ENCODE assay signal across 11 cellular contexts in genomic region chr10:78991187-78991586, GRCh38.
A peak's percentile ranks its signal among the peaks of the same experiment; 100 is the strongest.
DNase-seq lines count a peak whose midpoint lies in the region; ATAC-seq, FAIRE-seq and TF ChIP-seq lines count a peak whose summit lies in the region.
"Had no signal": no experiment of that assay in that cellular context is flagged by ENCODE, and none has a peak within 500 bp of the region (broad histone marks: within the 10 kb centered on the region; RNA-seq: fewer than 3 reads in every experiment).

No MANE protein-coding gene starts in this region.

- H3K4me1 Mint-ChIP-seq in astrocyte (ENCODE audit: low read depth, unreplicated experiment), result no peaks in the 10 kb centered on the region

- H3K4me3 ChIP-seq in BLaER1, result no peak overlapping the region
- no peak overlapping the region for H3K4me3 ChIP-seq in astrocyte (ENCODE audit: insufficient read depth, low read depth, low read length)
- H3K4me3 ChIP-seq in mesendoderm (ENCODE audit: low read length), result no peak overlapping the region
- H3K4me3 ChIP-seq: SJCRH30, thoracic aorta had no signal

- peaks cover 55% of the 10 kb centered on the region for H3K27me3 Mint-ChIP-seq in astrocyte (ENCODE audit: low read depth, unreplicated experiment)

- no peak overlapping the region for H3K27ac Mint-ChIP-seq in astrocyte (ENCODE audit: unreplicated experiment)
- H3K27ac Mint-ChIP-seq: CD14-positive monocyte had no signal

- H3K27me3 ChIP-seq in BLaER1 (peaks cover 22% of the 10 kb centered on the region), astrocyte (ENCODE audit: insufficient read depth, low read length) (peaks cover 4% of the 10 kb centered on the region), mesendoderm (ENCODE audit: insufficient read depth, low read length, poor library complexity) (no peaks in the 10 kb centered on the region)
- H3K27me3 ChIP-seq: SJCRH30 had no signal

- H3K9me3 ChIP-seq in BLaER1, result no peaks in the 10 kb centered on the region
- H3K9me3 ChIP-seq in astrocyte (ENCODE audit: insufficient read depth, low read depth, low read length), result no peaks in the 10 kb centered on the region
- H3K9me3 ChIP-seq: SJCRH30, thoracic aorta had no signal

- H3K79me2 ChIP-seq in astrocyte (ENCODE audit: insufficient read depth, low read length) (no peaks in the 10 kb centered on the region), mesendoderm (ENCODE audit: control insufficient read depth, insufficient read depth, low read length) (no peaks in the 10 kb centered on the region)

- no peak overlapping the region for H3K23ac ChIP-seq in mesendoderm (ENCODE audit: low read length)

- H3K27ac ChIP-seq in BLaER1 (no peak overlapping the region), astrocyte (ENCODE audit: low read depth, low read length) (no peak overlapping the region), mesendoderm (ENCODE audit: low read depth, low read length) (no peak overlapping the region)
- H3K27ac ChIP-seq: SJCRH30, thoracic aorta had no signal

- no peak overlapping the region for H2BK5ac ChIP-seq in mesendoderm (ENCODE audit: low read length)

- H3K4me2 ChIP-seq in BLaER1, result peak overlapping the region; percentile 76
- H3K4me2 ChIP-seq in astrocyte (ENCODE audit: low read length), result no peak overlapping the region
- no peak overlapping the region for H3K4me2 ChIP-seq in mesendoderm (ENCODE audit: low read length)

- H3K56ac ChIP-seq in mesendoderm (ENCODE audit: low read length), result no peak overlapping the region

- no peak overlapping the region for H4K5ac ChIP-seq in mesendoderm (ENCODE audit: low read length)

- no peak overlapping the region for H2AFZ ChIP-seq in astrocyte (ENCODE audit: low read depth, low read length)

- no peak overlapping the region for H3K4me3 Mint-ChIP-seq in astrocyte (ENCODE audit: unreplicated experiment)
- H3K4me3 Mint-ChIP-seq: CD14-positive monocyte had no signal

- H3K9me3 Mint-ChIP-seq in astrocyte (ENCODE audit: unreplicated experiment), result peaks cover 6% of the 10 kb centered on the region

- ATAC-seq in GM18909 (IDR thresholded peaks at IDR 0.05; ENCODE audit: poor library complexity, unreplicated experiment) (peak; percentile 61), HG03469 (IDR thresholded peaks at IDR 0.05; ENCODE audit: unreplicated experiment) (peak; percentile 60), omental fat pad (ENCODE audit: low FRiP score) (no peak), HG03571 (IDR thresholded peaks at IDR 0.05; ENCODE audit: unreplicated experiment) (no peak)

- no peak overlapping the region for H2BK120ac ChIP-seq in mesendoderm (ENCODE audit: low read depth, low read length)

- H2AK5ac ChIP-seq in mesendoderm (ENCODE audit: low read length), result no peak overlapping the region

- no peak overlapping the region for H3K9ac ChIP-seq in BLaER1
- no peak overlapping the region for H3K9ac ChIP-seq in astrocyte (ENCODE audit: low read length)
- H3K9ac ChIP-seq in mesendoderm (ENCODE audit: low read length), result no peak overlapping the region

- H3K4me1 ChIP-seq in BLaER1, result peaks cover 36% of the 10 kb centered on the region
- H3K4me1 ChIP-seq in astrocyte (ENCODE audit: insufficient read depth, low read length), result no peaks in the 10 kb centered on the region
- no peaks in the 10 kb centered on the region for H3K4me1 ChIP-seq in mesendoderm (ENCODE audit: control insufficient read depth, low read depth, low read length)

- TF ChIP-seq CTCF in astrocyte (IDR thresholded peaks at IDR 0.05; ENCODE audit: insufficient read depth, low read depth, low read length) (no peak), omental fat pad (IDR thresholded peaks at IDR 0.05) (no peak)

- peaks cover 2% of the 10 kb centered on the region for H3K36me3 Mint-ChIP-seq in astrocyte (ENCODE audit: low read depth, unreplicated experiment)
- H3K36me3 Mint-ChIP-seq: CD14-positive monocyte had no signal

- H3K36me3 ChIP-seq in BLaER1, result no peaks in the 10 kb centered on the region
- no peaks in the 10 kb centered on the region for H3K36me3 ChIP-seq in astrocyte (ENCODE audit: insufficient read depth, low read length)
- H3K36me3 ChIP-seq in mesendoderm (ENCODE audit: control insufficient read depth, insufficient read depth, low read length), result no peaks in the 10 kb centered on the region
- H3K36me3 ChIP-seq: SJCRH30, thoracic aorta had no signal

- DNase-seq in astrocyte (ENCODE audit: low read depth) (peak; percentile 50), omental fat pad (ENCODE audit: low spot score) (no peak), mesendoderm (no peak), NCI-H2171 (lab: John Stamatoyannopoulos, UW) (no peak)
- DNase-seq: SJCRH30 had no signal

- FAIRE-seq in astrocyte (lab: Jason Lieb, UNC), result no peak

- H3K18ac ChIP-seq in mesendoderm (ENCODE audit: low read length), result no peak overlapping the region

- H4K20me1 ChIP-seq in BLaER1, result peaks cover 33% of the 10 kb centered on the region
- H4K20me1 ChIP-seq in astrocyte (ENCODE audit: insufficient read depth, low read length), result no peaks in the 10 kb centered on the region

- no peaks in the 10 kb centered on the region for H3K79me1 ChIP-seq in mesendoderm (ENCODE audit: low read length)

- no peak overlapping the region for H3K4ac ChIP-seq in mesendoderm (ENCODE audit: low read depth, low read length)

- no CpG with 5 or more reads among the region's 1 CpG for WGBS in mesendoderm (ENCODE audit: extremely low coverage, insufficient coverage, low lambda C conversion rate)

- H4K8ac ChIP-seq in mesendoderm (ENCODE audit: low read depth, low read length), result no peak overlapping the region

- H2BK15ac ChIP-seq in mesendoderm (replicated peaks; ENCODE audit: low read depth), result no peak overlapping the region

Comparison
In these comparisons a context has a peak if more than half of its experiments do, and no peak if none do; other contexts are left out.
1. ATAC-seq: peak in GM18909 (single experiment) and HG03469 (single experiment); none in omental fat pad (single experiment) and HG03571 (single experiment).